8 cellular contexts compared by ENCODE assay signal in genomic region chr5:65927497-65928340, GRCh38. TPM values are rescaled to one million over a fixed set of nuclear protein-coding genes. Genes with fewer than 3 reads are reported as not detected.
DNase-seq lines count a peak whose midpoint lies in the region; ATAC-seq and TF ChIP-seq lines count a peak whose summit lies in the region.

No MANE protein-coding gene starts in this region.

- H2BK120ac ChIP-seq in mesendoderm (ENCODE audit: low read depth, low read length): no peak overlapping the region

- no peak overlapping the region for H2BK15ac ChIP-seq in mesendoderm (replicated peaks; ENCODE audit: low read depth)

- no peak overlapping the region for H2AK5ac ChIP-seq in mesendoderm (ENCODE audit: low read length)

- no peaks in the 10 kb centered on the region for H3K79me1 ChIP-seq in mesendoderm (ENCODE audit: low read length)

- H4K20me1 ChIP-seq in SK-N-SH (ENCODE audit: insufficient read depth): peaks cover 50% of the 10 kb centered on the region

- POLR2A ChIA-PET in SK-N-SH (lab: Yijun Ruan, JAX): interaction anchor here (1.0 kb wide), 1 partner anchor 216 kb away, joined by 3 read pairs; the partner anchor contains the start of gene SREK1

- no peaks in the 10 kb centered on the region for H3K27me3 ChIP-seq in SK-N-SH (ENCODE audit: insufficient read depth)
- H3K27me3 ChIP-seq in mesendoderm (ENCODE audit: insufficient read depth, low read length, poor library complexity): peaks cover 5% of the 10 kb centered on the region
- no peaks in the 10 kb centered on the region for H3K27me3 ChIP-seq in transverse colon

- TF ChIP-seq POLR2A in transverse colon (IDR thresholded peaks at IDR 0.05): no peak

- H3K4me3 ChIP-seq in SK-N-SH (ENCODE audit: low read depth in 2 of 2, low read length in 1 of 2) (peak overlapping the region; percentile 93 to 96), mesendoderm (ENCODE audit: low read length) (peak overlapping the region; percentile 60), transverse colon (peak overlapping the region; percentile 51 to 89 (median 82))

- no peak overlapping the region for H4K5ac ChIP-seq in mesendoderm (ENCODE audit: low read length)

- TF ChIP-seq CTCF in SK-N-SH (IDR thresholded peaks at IDR 0.05) (no peak), transverse colon (IDR thresholded peaks at IDR 0.05) (no peak)

- no peaks in the 10 kb centered on the region for H3K9me2 ChIP-seq in SK-N-SH

- H3K36me3 ChIP-seq in SK-N-SH (replicated peaks in 1 of 2; ENCODE audit: control insufficient read depth in 1 of 2, insufficient read depth in 2 of 2, low read length in 1 of 2) (peaks cover 6 to 13% of the 10 kb centered on the region in 2 experiments), mesendoderm (ENCODE audit: control insufficient read depth, insufficient read depth, low read length) (no peaks in the 10 kb centered on the region), transverse colon (no peaks in the 10 kb centered on the region)

- H3K79me2 ChIP-seq in SK-N-SH (ENCODE audit: insufficient read depth): peaks cover 65% of the 10 kb centered on the region
- H3K79me2 ChIP-seq in mesendoderm (ENCODE audit: control insufficient read depth, insufficient read depth, low read length): peaks cover 37% of the 10 kb centered on the region

- H3F3A ChIP-seq in SK-N-SH (replicated peaks; ENCODE audit: insufficient read depth): peaks cover 32% of the 10 kb centered on the region

- no peak overlapping the region for H4K8ac ChIP-seq in mesendoderm (ENCODE audit: low read depth, low read length)

- peak overlapping the region; percentile 97 to 99 for H3K27ac ChIP-seq in SK-N-SH (ENCODE audit: low read depth in 2 of 2, low read length in 1 of 2)
- H3K27ac ChIP-seq in mesendoderm (ENCODE audit: low read depth, low read length): no peak overlapping the region
- peak overlapping the region; percentile 97 to 100 (median 99) for H3K27ac ChIP-seq in transverse colon

- DNase-seq in NOMO-1 treated with DMSO at 0.1 percent for 48 hours (lab: John Stamatoyannopoulos, UW; ENCODE audit: unreplicated experiment) (peak; percentile 6), NOMO-1 treated with dmso at 0.1 percent for 144 hours (lab: John Stamatoyannopoulos, UW; ENCODE audit: unreplicated experiment) (no peak), SK-N-SH (peak; percentile 45), dermis blood vessel endothelial cell (peak; percentile 77), mesendoderm (peak; percentile 65), transverse colon (no peak)

- no peak overlapping the region for H2BK5ac ChIP-seq in mesendoderm (ENCODE audit: low read length)

- in situ Hi-C loops in transverse colon (cut with MboI; ENCODE audit: low pct_ligation_motif_present in 1 of 4, low pct_unique_long_range_greater_than_20kb in 1 of 4, low sequenced_read_pairs in 3 of 4): loop anchor here in 2 of 4 donors (10.0 to 25.0 kb wide), 2 partner anchors 110 to 217 kb away; partner anchors contain the start of gene SREK1 (in 2 of the 2)

- intact Hi-C loops in transverse colon (cut with DNase I; ENCODE audit: low total_unique reads): loop anchor here (10.0 kb wide), 1 partner anchor 217 kb away; the partner anchor contains the start of gene SREK1

- 1% methylated on average over 13 of the region's 13 CpGs for WGBS in SK-N-SH (ENCODE audit: low lambda C conversion rate)
- no CpG with 5 or more reads among the region's 13 CpGs for WGBS in mesendoderm (ENCODE audit: extremely low coverage, insufficient coverage, low lambda C conversion rate)
- WGBS in transverse colon (ENCODE audit: low coverage in 1 of 2), 2 donors: 0 to 2% methylated on average over 11 to 13 of the region's 13 CpGs

- peaks cover 9 to 10% of the 10 kb centered on the region in 2 experiments; a peak in 3 of 4 replicates for H3K4me1 ChIP-seq in SK-N-SH (ENCODE audit: control insufficient read depth in 1 of 2, insufficient read depth in 2 of 2, low read depth in 1 of 2, low read length in 1 of 2)
- no peaks in the 10 kb centered on the region for H3K4me1 ChIP-seq in mesendoderm (ENCODE audit: control insufficient read depth, low read depth, low read length)
- H3K4me1 ChIP-seq in transverse colon: peaks cover 6 to 46% (median 9%) of the 10 kb centered on the region in 4 donors

- TF ChIP-seq EP300 in SK-N-SH (IDR thresholded peaks at IDR 0.05; ENCODE audit: borderline replicate concordance in 1 of 2, low read depth in 1 of 2, low read length in 1 of 2): no peak
- TF ChIP-seq EP300 in transverse colon (IDR thresholded peaks at IDR 0.05; ENCODE audit: low read depth): no peak

- H3K23ac ChIP-seq in mesendoderm (ENCODE audit: low read length): no peak overlapping the region

- peak overlapping the region; percentile 52; the same call in 1 of the 2 replicates for H2AFZ ChIP-seq in SK-N-SH (ENCODE audit: low read depth)

- H3K9ac ChIP-seq in SK-N-SH (peak overlapping the region; percentile 99), mesendoderm (ENCODE audit: low read length) (peak overlapping the region; percentile 96)

- H3K4ac ChIP-seq in mesendoderm (ENCODE audit: low read depth, low read length): no peak overlapping the region

- H3K56ac ChIP-seq in mesendoderm (ENCODE audit: low read length): peak overlapping the region; percentile 76

- H3K9me3 ChIP-seq in SK-N-SH (no peaks in the 10 kb centered on the region), transverse colon (no peaks in the 10 kb centered on the region)

- CTCF ChIA-PET in SK-N-SH (lab: Yijun Ruan, JAX): interaction anchor here (0.5 to 1.5 kb wide), 4 partner anchors 90 to 254 kb away, joined by 3 read pairs; no protein-coding TSS in a partner anchor

- H3K4me2 ChIP-seq in SK-N-SH: peak overlapping the region; percentile 86
- peak overlapping the region; percentile 39 for H3K4me2 ChIP-seq in mesendoderm (ENCODE audit: low read length)

- peak; percentile 19 for ATAC-seq in HG02981 (IDR thresholded peaks at IDR 0.05; ENCODE audit: unreplicated experiment)
- ATAC-seq in GM19455 (IDR thresholded peaks at IDR 0.05; ENCODE audit: unreplicated experiment): no peak

- TF ChIP-seq RAD21 in SK-N-SH (IDR thresholded peaks at IDR 0.05; ENCODE audit: low read length): no peak

- no peak overlapping the region for H3K18ac ChIP-seq in mesendoderm (ENCODE audit: low read length)

TF ChIP-seq in SK-N-SH, 30 proteins besides CTCF, POLR2A, EP300 and RAD21:
- TF ChIP-seq SIN3A (IDR thresholded peaks at IDR 0.05; ENCODE audit: borderline replicate concordance, low read depth, low read length): 0 out of 2 replicates have a peak, but pooled peaks have one; percentile 53
- 0 out of 2 replicates have a peak, but pooled peaks have one; percentile 24 for TF ChIP-seq FOXM1 (IDR thresholded peaks at IDR 0.05; ENCODE audit: low read depth)
- peak; percentile 78 for TF ChIP-seq MXI1 (IDR thresholded peaks at IDR 0.05; ENCODE audit: low read depth, low read length)
- TF ChIP-seq MAX (IDR thresholded peaks at IDR 0.05; ENCODE audit: low read depth): 0 out of 2 replicates have a peak, but pooled peaks have one; percentile 56
- no peak for TF ChIP-seq GABPA (IDR thresholded peaks at IDR 0.05; ENCODE audit: low read depth)
- TF ChIP-seq TAF1 (IDR thresholded peaks at IDR 0.05; ENCODE audit: borderline replicate concordance, low read depth, low read length): peak; percentile 50; the same call in 1 of the 2 replicates

RNA-seq across cellular contexts. Expression of gene ERBIN, which starts 1.3 kb away (rescaled TPM):
- 10.3 and 14.0 TPM in 2 replicates for polyA plus RNA-seq in SK-N-SH (2012; rRNA removed)
- 16.0 and 18.2 TPM in 2 replicates for polyA plus RNA-seq in SK-N-SH (2012; cell fraction: cytosol; rRNA removed)
- 8.0 and 21.9 TPM in 2 replicates for polyA plus RNA-seq in SK-N-SH (2012; cell fraction: nucleus; rRNA removed)
- total RNA-seq in dermis blood vessel endothelial cell: 63.0 and 71.6 TPM in 2 replicates
- 20.2 TPM for polyA plus RNA-seq in mesendoderm (2013, experiment 1 of 2)
- 21.1 TPM for polyA plus RNA-seq in mesendoderm (2013, experiment 2 of 2)
- 100 to 1,000 TPM in 3 of 4 donors, 10 to 100 TPM in 1; 54.9 to 134 (median 109) TPM for total RNA-seq in transverse colon

Comparison
In these comparisons a context has a peak if more than half of its experiments do, and no peak if none do; other contexts are left out.
1. DNase-seq: peak in NOMO-1 treated with DMSO at 0.1 percent for 48 hours (single experiment), SK-N-SH (single experiment), dermis blood vessel endothelial cell (single experiment) and mesendoderm (single experiment); none in NOMO-1 treated with dmso at 0.1 percent for 144 hours (single experiment) and transverse colon (single experiment).
2. Peak in every context shown above with its lines, with median percentiles within 50 percentile points of each other: H3K4me3 ChIP-seq.